ENCODE assay signal across 1 cellular context in genomic region chr11:70637949-70638598, GRCh38.
TF ChIP-seq lines count a peak whose summit lies in the region.

No MANE protein-coding gene starts in this region.

TF ChIP-seq in HepG2, 621 proteins besides CTCF, POLR2A, EP300 and RAD21 (continued from another document and continues in another):
- TF ChIP-seq, protein P1, sequence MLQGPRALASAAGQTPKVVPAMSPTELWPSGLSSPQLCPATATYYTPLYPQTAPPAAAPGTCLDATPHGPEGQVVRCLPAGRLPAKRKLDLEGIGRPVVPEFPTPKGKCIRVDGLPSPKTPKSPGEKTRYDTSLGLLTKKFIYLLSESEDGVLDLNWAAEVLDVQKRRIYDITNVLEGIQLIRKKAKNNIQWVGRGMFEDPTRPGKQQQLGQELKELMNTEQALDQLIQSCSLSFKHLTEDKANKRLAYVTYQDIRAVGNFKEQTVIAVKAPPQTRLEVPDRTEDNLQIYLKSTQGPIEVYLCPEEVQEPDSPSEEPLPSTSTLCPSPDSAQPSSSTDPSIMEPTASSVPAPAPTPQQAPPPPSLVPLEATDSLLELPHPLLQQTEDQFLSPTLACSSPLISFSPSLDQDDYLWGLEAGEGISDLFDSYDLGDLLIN (CRISPR knock-in tag; IDR thresholded peaks at IDR 0.05; ENCODE audit: borderline replicate concordance), result no peak
- TF ChIP-seq ATF3 (CRISPR knock-in tag; IDR thresholded peaks at IDR 0.05) (no peak), ZNF678 (CRISPR knock-in tag; IDR thresholded peaks at IDR 0.05) (no peak), TARDBP (CRISPR knock-in tag; IDR thresholded peaks at IDR 0.05) (peak; percentile 42; the same call in 1 of the 2 replicates), SNAPC2 (CRISPR knock-in tag; IDR thresholded peaks at IDR 0.05) (no peak), GATA4 (IDR thresholded peaks at IDR 0.05; ENCODE audit: borderline replicate concordance, low read depth) (no peak), SAP130 (CRISPR knock-in tag; IDR thresholded peaks at IDR 0.05; ENCODE audit: low read depth) (peak; percentile 54; the same call in 1 of the 2 replicates), ZBTB42 (CRISPR knock-in tag; IDR thresholded peaks at IDR 0.05) (no peak), PAXIP1 (CRISPR knock-in tag; conservative IDR thresholded peaks at IDR 0.05) (peak; percentile 86), DR1 (CRISPR knock-in tag; IDR thresholded peaks at IDR 0.05) (no peak), ZNF501 (CRISPR knock-in tag; IDR thresholded peaks at IDR 0.05) (no peak), ZBTB38 (CRISPR knock-in tag; IDR thresholded peaks at IDR 0.05) (peak; percentile 59; the same call in 1 of the 2 replicates), PHB2 (IDR thresholded peaks at IDR 0.05; ENCODE audit: partially characterized antibody) (no peak), FIP1L1 (IDR thresholded peaks at IDR 0.05; ENCODE audit: borderline replicate concordance, insufficient read depth, low read depth, low read length) (no peak), FOXA1 (IDR thresholded peaks at IDR 0.05) (no peak), FOXA1 (CRISPR knock-in tag; IDR thresholded peaks at IDR 0.05) (peak; percentile 80), MLLT10 (CRISPR knock-in tag; IDR thresholded peaks at IDR 0.05) (no peak), ZIK1 (CRISPR knock-in tag; IDR thresholded peaks at IDR 0.05; ENCODE audit: borderline replicate concordance, low read depth) (no peak), MAFG (CRISPR knock-in tag; IDR thresholded peaks at IDR 0.05) (no peak), JARID2 (CRISPR knock-in tag; IDR thresholded peaks at IDR 0.05; ENCODE audit: insufficient replicate concordance) (no peak), FLYWCH1 (CRISPR knock-in tag; IDR thresholded peaks at IDR 0.05) (no peak), ZNF326 (CRISPR knock-in tag; IDR thresholded peaks at IDR 0.05; ENCODE audit: borderline replicate concordance) (no peak), RERE (CRISPR knock-in tag; IDR thresholded peaks at IDR 0.05; ENCODE audit: low read depth) (no peak), HNRNPL (IDR thresholded peaks at IDR 0.05; ENCODE audit: low read depth, low read length) (peak; percentile 97), ISL2 (CRISPR knock-in tag; IDR thresholded peaks at IDR 0.05) (peak; percentile 53; the same call in 1 of the 2 replicates), ZNF563 (CRISPR knock-in tag; IDR thresholded peaks at IDR 0.05) (no peak), TEAD3 (CRISPR knock-in tag; optimal IDR thresholded peaks at IDR 0.05; ENCODE audit: borderline replicate concordance) (no peak), TBP (CRISPR knock-in tag; IDR thresholded peaks at IDR 0.05) (no peak), FOXP1 (IDR thresholded peaks at IDR 0.05) (no peak), FOXP1 (CRISPR knock-in tag; IDR thresholded peaks at IDR 0.05) (0 out of 2 replicates have a peak, but pooled peaks have one; percentile 9), ZKSCAN8 (CRISPR knock-in tag; IDR thresholded peaks at IDR 0.05; ENCODE audit: borderline replicate concordance) (no peak), ZNF383 (CRISPR knock-in tag; IDR thresholded peaks at IDR 0.05; ENCODE audit: borderline replicate concordance) (no peak), RFXAP (CRISPR knock-in tag; IDR thresholded peaks at IDR 0.05; ENCODE audit: borderline replicate concordance) (no peak), CBX5 (CRISPR knock-in tag; IDR thresholded peaks at IDR 0.05; ENCODE audit: borderline replicate concordance) (no peak), SSRP1 (CRISPR knock-in tag; IDR thresholded peaks at IDR 0.05) (no peak)
- TF ChIP-seq, protein P2, sequence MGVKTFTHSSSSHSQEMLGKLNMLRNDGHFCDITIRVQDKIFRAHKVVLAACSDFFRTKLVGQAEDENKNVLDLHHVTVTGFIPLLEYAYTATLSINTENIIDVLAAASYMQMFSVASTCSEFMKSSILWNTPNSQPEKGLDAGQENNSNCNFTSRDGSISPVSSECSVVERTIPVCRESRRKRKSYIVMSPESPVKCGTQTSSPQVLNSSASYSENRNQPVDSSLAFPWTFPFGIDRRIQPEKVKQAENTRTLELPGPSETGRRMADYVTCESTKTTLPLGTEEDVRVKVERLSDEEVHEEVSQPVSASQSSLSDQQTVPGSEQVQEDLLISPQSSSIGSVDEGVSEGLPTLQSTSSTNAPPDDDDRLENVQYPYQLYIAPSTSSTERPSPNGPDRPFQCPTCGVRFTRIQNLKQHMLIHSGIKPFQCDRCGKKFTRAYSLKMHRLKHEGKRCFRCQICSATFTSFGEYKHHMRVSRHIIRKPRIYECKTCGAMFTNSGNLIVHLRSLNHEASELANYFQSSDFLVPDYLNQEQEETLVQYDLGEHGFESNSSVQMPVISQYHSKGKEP (CRISPR knock-in tag; IDR thresholded peaks at IDR 0.05), result no peak
- TF ChIP-seq, protein P3, sequence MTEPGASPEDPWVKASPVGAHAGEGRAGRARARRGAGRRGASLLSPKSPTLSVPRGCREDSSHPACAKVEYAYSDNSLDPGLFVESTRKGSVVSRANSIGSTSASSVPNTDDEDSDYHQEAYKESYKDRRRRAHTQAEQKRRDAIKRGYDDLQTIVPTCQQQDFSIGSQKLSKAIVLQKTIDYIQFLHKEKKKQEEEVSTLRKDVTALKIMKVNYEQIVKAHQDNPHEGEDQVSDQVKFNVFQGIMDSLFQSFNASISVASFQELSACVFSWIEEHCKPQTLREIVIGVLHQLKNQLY (CRISPR knock-in tag; IDR thresholded peaks at IDR 0.05), result no peak; the same call in 1 of the 2 replicates
- TF ChIP-seq, protein P4, sequence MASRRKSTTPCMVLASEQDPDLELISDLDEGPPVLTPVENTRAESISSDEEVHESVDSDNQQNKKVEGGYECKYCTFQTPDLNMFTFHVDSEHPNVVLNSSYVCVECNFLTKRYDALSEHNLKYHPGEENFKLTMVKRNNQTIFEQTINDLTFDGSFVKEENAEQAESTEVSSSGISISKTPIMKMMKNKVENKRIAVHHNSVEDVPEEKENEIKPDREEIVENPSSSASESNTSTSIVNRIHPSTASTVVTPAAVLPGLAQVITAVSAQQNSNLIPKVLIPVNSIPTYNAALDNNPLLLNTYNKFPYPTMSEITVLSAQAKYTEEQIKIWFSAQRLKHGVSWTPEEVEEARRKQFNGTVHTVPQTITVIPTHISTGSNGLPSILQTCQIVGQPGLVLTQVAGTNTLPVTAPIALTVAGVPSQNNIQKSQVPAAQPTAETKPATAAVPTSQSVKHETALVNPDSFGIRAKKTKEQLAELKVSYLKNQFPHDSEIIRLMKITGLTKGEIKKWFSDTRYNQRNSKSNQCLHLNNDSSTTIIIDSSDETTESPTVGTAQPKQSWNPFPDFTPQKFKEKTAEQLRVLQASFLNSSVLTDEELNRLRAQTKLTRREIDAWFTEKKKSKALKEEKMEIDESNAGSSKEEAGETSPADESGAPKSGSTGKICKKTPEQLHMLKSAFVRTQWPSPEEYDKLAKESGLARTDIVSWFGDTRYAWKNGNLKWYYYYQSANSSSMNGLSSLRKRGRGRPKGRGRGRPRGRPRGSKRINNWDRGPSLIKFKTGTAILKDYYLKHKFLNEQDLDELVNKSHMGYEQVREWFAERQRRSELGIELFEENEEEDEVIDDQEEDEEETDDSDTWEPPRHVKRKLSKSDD (CRISPR knock-in tag; IDR thresholded peaks at IDR 0.05; ENCODE audit: low read depth), result no peak
- TF ChIP-seq, protein P5, sequence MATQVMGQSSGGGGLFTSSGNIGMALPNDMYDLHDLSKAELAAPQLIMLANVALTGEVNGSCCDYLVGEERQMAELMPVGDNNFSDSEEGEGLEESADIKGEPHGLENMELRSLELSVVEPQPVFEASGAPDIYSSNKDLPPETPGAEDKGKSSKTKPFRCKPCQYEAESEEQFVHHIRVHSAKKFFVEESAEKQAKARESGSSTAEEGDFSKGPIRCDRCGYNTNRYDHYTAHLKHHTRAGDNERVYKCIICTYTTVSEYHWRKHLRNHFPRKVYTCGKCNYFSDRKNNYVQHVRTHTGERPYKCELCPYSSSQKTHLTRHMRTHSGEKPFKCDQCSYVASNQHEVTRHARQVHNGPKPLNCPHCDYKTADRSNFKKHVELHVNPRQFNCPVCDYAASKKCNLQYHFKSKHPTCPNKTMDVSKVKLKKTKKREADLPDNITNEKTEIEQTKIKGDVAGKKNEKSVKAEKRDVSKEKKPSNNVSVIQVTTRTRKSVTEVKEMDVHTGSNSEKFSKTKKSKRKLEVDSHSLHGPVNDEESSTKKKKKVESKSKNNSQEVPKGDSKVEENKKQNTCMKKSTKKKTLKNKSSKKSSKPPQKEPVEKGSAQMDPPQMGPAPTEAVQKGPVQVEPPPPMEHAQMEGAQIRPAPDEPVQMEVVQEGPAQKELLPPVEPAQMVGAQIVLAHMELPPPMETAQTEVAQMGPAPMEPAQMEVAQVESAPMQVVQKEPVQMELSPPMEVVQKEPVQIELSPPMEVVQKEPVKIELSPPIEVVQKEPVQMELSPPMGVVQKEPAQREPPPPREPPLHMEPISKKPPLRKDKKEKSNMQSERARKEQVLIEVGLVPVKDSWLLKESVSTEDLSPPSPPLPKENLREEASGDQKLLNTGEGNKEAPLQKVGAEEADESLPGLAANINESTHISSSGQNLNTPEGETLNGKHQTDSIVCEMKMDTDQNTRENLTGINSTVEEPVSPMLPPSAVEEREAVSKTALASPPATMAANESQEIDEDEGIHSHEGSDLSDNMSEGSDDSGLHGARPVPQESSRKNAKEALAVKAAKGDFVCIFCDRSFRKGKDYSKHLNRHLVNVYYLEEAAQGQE (IDR thresholded peaks at IDR 0.05; ENCODE audit: borderline replicate concordance in 1 of 2, low read depth in 1 of 2, low read length in 2 of 2), result no peak
- TF ChIP-seq, protein P6, sequence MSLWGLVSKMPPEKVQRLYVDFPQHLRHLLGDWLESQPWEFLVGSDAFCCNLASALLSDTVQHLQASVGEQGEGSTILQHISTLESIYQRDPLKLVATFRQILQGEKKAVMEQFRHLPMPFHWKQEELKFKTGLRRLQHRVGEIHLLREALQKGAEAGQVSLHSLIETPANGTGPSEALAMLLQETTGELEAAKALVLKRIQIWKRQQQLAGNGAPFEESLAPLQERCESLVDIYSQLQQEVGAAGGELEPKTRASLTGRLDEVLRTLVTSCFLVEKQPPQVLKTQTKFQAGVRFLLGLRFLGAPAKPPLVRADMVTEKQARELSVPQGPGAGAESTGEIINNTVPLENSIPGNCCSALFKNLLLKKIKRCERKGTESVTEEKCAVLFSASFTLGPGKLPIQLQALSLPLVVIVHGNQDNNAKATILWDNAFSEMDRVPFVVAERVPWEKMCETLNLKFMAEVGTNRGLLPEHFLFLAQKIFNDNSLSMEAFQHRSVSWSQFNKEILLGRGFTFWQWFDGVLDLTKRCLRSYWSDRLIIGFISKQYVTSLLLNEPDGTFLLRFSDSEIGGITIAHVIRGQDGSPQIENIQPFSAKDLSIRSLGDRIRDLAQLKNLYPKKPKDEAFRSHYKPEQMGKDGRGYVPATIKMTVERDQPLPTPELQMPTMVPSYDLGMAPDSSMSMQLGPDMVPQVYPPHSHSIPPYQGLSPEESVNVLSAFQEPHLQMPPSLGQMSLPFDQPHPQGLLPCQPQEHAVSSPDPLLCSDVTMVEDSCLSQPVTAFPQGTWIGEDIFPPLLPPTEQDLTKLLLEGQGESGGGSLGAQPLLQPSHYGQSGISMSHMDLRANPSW (CRISPR knock-in tag; IDR thresholded peaks at IDR 0.05; ENCODE audit: borderline replicate concordance), result no peak
